32 cellular contexts compared by ENCODE assay signal in genomic region chr9:104260004-104260403, GRCh38.
"Had no signal": no experiment of that assay in that cellular context is flagged by ENCODE, and none has a peak within 500 bp of the region (broad histone marks: within the 10 kb centered on the region; RNA-seq: fewer than 3 reads in every experiment).

No MANE protein-coding gene starts in this region.

- H3K4me1 ChIP-seq: adrenal gland, body of pancreas, breast epithelium had no signal

- H3K36me3 ChIP-seq: adrenal gland, breast epithelium, WERI-Rb-1 had no signal

- DNase-seq: activated CD4-positive, alpha-beta memory T cell treated with anti-CD3 and anti-CD28 coated beads for 36 hours; activated CD4-positive, alpha-beta T cell treated with anti-CD3 and anti-CD28 coated beads for 36 hours; activated CD4-positive, alpha-beta T cell treated with anti-CD3 and anti-CD28 coated beads, Interleukin-2, amount 50 U/mL, for 1 hour; activated CD8-positive, alpha-beta memory T cell treated with anti-CD3 and anti-CD28 coated beads, Interleukin-2, amount 50 U/mL, for 4 hours; activated gamma-delta T cell treated with Interleukin-2 at 50 U/mL for 16 hours; activated naive CD4-positive, alpha-beta T cell treated with anti-CD3 and anti-CD28 coated beads for 36 hours; activated T-cell treated with anti-CD3 and anti-CD28 coated beads for 4 hours; activated T-cell treated with anti-CD3 and anti-CD28 coated beads, Interleukin-2, amount 50 U/mL, for 4 hours; adrenal gland; body of pancreas; KG1; MM.1S; MV-4-11; NCI-H1092; NCI-H1417 treated with DMSO at 0.1 percent for 48 hours; NCI-H1930; NCI-H2081 treated with DMSO at 0.1 percent for 48 hours; NCI-H226; NCI-H446 treated with DMSO at 0.1 percent for 48 hours; NCI-H524 treated with DMSO at 0.1 percent for 48 hours; NCI-H82; NK-92 treated with Interleukin-12 subunit alpha and Interleukin-12 subunit beta, amount 100 ng/mL, for 24 hours; PC-3; SW 1271; T1000; WERI-Rb-1 had no signal

- H3K4me1 Mint-ChIP-seq: activated CD4-positive, alpha-beta T cell treated with anti-CD3 and anti-CD28 coated beads for 36 hours had no signal

- H3K27ac ChIP-seq: adrenal gland, body of pancreas, breast epithelium, coronary artery, RWPE1, WERI-Rb-1 had no signal

- H3K9me3 ChIP-seq: adrenal gland, breast epithelium had no signal

- ATAC-seq: activated CD4-positive, alpha-beta T cell treated with anti-CD3 and anti-CD28 coated beads for 36 hours; activated naive CD4-positive, alpha-beta T cell treated with anti-CD3 and anti-CD28 coated beads, Interleukin-2, amount 50 U/mL, for 72 hours; activated T-cell treated with anti-CD3 and anti-CD28 coated beads, Interleukin-2, amount 50 U/mL, for 4 hours; body of pancreas; PC-3; Right ventricle myocardium inferior had no signal

- H3K27ac Mint-ChIP-seq: activated CD4-positive, alpha-beta memory T cell treated with anti-CD3 and anti-CD28 coated beads for 36 hours; activated CD4-positive, alpha-beta T cell treated with anti-CD3 and anti-CD28 coated beads for 36 hours; activated naive CD4-positive, alpha-beta T cell treated with anti-CD3 and anti-CD28 coated beads for 36 hours; activated naive CD4-positive, alpha-beta T cell treated with anti-CD3 and anti-CD28 coated beads, Interleukin-2, amount 50 U/mL, for 72 hours; activated T-helper 1 cell treated with anti-CD3 and anti-CD28 coated beads, Interleukin-12 subunit alpha, Interleukin-12 subunit beta, Interleukin-2, Interleukin-4 antibody, amounts not matched to agents 30 ng/mL and 10 ng/mL and 1 ng/mL, durations not matched to agents 14 hours and 24 hours and 36 hours had no signal

- H3K4me3 Mint-ChIP-seq: activated CD4-positive, alpha-beta memory T cell treated with anti-CD3 and anti-CD28 coated beads for 36 hours; activated CD4-positive, alpha-beta T cell treated with anti-CD3 and anti-CD28 coated beads for 36 hours; activated naive CD4-positive, alpha-beta T cell treated with anti-CD3 and anti-CD28 coated beads for 36 hours; activated T-cell treated with anti-CD3 and anti-CD28 coated beads, Interleukin-2, amount 50 U/mL, for 4 hours; activated T-helper 1 cell treated with anti-CD3 and anti-CD28 coated beads, Interleukin-12 subunit alpha, Interleukin-12 subunit beta, Interleukin-2, Interleukin-4 antibody, amounts not matched to agents 30 ng/mL and 10 ng/mL and 1 ng/mL, durations not matched to agents 14 hours and 24 hours and 36 hours had no signal

- H3K9me3 Mint-ChIP-seq: activated naive CD4-positive, alpha-beta T cell treated with anti-CD3 and anti-CD28 coated beads for 36 hours; activated naive CD4-positive, alpha-beta T cell treated with anti-CD3 and anti-CD28 coated beads, Interleukin-2, amount 50 U/mL, for 72 hours; activated T-helper 1 cell treated with anti-CD3 and anti-CD28 coated beads, Interleukin-12 subunit alpha, Interleukin-12 subunit beta, Interleukin-2, Interleukin-4 antibody, amounts not matched to agents 30 ng/mL and 10 ng/mL and 1 ng/mL, durations not matched to agents 14 hours and 24 hours and 36 hours had no signal

- H3K27me3 ChIP-seq: adrenal gland, body of pancreas, breast epithelium had no signal

- H3K4me3 ChIP-seq: adrenal gland, body of pancreas, breast epithelium, coronary artery had no signal

- H3K36me3 Mint-ChIP-seq: activated CD4-positive, alpha-beta memory T cell treated with anti-CD3 and anti-CD28 coated beads for 36 hours; activated naive CD4-positive, alpha-beta T cell treated with anti-CD3 and anti-CD28 coated beads, Interleukin-2, amount 50 U/mL, for 72 hours had no signal

- H3K27me3 Mint-ChIP-seq: activated CD4-positive, alpha-beta memory T cell treated with anti-CD3 and anti-CD28 coated beads for 36 hours had no signal
